Comparison of ENCODE assay signal across 8 cellular contexts in the genomic region with DNA sequence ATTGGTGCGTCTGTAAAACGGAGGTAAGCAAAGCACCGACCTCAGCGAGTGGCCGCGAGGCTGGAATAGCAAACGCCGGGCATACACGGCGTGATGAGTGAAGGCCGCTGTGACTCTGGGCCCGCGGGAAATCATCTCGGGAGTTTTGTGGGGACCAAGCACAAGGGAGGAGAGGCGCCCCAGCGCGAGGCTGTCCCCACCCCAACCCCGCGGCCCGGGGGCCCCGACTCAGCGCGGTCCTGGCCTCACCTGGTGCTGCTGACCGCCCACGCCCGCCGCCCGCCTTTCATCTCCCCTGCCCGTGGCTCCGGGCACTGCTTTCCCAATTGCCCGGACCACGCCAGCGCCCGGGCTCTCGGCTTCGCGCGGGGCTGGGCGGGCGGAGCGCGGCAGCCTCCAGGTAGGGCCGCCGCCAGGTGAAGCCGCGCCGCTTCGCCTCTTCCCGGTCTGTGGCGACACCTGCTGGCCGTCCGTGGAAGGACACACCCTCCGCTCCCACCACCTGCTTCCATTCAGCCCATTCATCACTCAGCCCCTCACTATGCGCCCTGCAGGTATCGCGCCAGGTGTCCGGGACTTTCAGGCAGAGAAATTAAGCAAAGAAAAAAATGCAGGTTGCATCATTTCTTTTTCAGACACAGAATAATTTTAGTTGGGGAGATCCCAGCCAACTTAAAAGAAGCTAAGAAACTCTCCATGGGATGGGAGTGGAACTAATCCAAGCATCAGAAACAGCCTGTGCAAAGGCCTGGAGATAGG.
DNase-seq lines count a peak whose midpoint lies in the region; ATAC-seq, FAIRE-seq and TF ChIP-seq lines count a peak whose summit lies in the region.

No MANE protein-coding gene starts in this region.

- H3K9me2 ChIP-seq in Loucy (replicated peaks; ENCODE audit: low read depth, low read length): no peaks in the 10 kb centered on the region

- no peak for FAIRE-seq in keratinocyte (lab: Jason Lieb, UNC)

- no peaks in the 10 kb centered on the region for H3K36me3 ChIP-seq in BE2C
- H3K36me3 ChIP-seq in Loucy (ENCODE audit: insufficient read depth, low read length): no peaks in the 10 kb centered on the region
- no peaks in the 10 kb centered on the region for H3K36me3 ChIP-seq in breast epithelium
- no peaks in the 10 kb centered on the region for H3K36me3 ChIP-seq in keratinocyte (ENCODE audit: control insufficient read depth in 2 of 2, extremely low read depth in 1 of 2, insufficient read depth in 2 of 2, low read length in 2 of 2)

- no peaks in the 10 kb centered on the region for H3K9me1 ChIP-seq in keratinocyte (ENCODE audit: control insufficient read depth, extremely low read depth, insufficient read depth, low read length)

- no peak for TF ChIP-seq POLR2A in breast epithelium (IDR thresholded peaks at IDR 0.05)

- no peaks in the 10 kb centered on the region for H3K79me2 ChIP-seq in Loucy (ENCODE audit: insufficient read depth, low read length)
- H3K79me2 ChIP-seq in keratinocyte (ENCODE audit: control insufficient read depth, insufficient read depth, low read length): no peaks in the 10 kb centered on the region

- H3F3A ChIP-seq in Loucy (ENCODE audit: low read depth): no peaks in the 10 kb centered on the region

- H4K20me1 ChIP-seq in Loucy (ENCODE audit: insufficient read depth, low read length, poor library complexity, severe bottlenecking) (no peaks in the 10 kb centered on the region), keratinocyte (ENCODE audit: control insufficient read depth, extremely low read depth, insufficient read depth, low read length) (no peaks in the 10 kb centered on the region)

- no peak overlapping the region for H3K4me3 ChIP-seq in BE2C (ENCODE audit: low read depth, low read length)
- H3K4me3 ChIP-seq in Loucy (ENCODE audit: low read length, poor library complexity, severe bottlenecking): no peak overlapping the region
- H3K4me3 ChIP-seq in WI38 (ENCODE audit: low read depth, low read length): no peak overlapping the region
- H3K4me3 ChIP-seq in breast epithelium: peak overlapping the region in 2 of 3 donors; percentile 45 to 72
- H3K4me3 ChIP-seq in keratinocyte (ENCODE audit: control insufficient read depth in 2 of 3, extremely low read depth in 1 of 3, insufficient read depth in 2 of 3, low read depth in 1 of 3, low read length in 3 of 3): peak overlapping the region; percentile 19 to 52 (median 38)

- H3K27ac ChIP-seq in breast epithelium (peak overlapping the region; percentile 13 to 66), keratinocyte (ENCODE audit: control insufficient read depth, insufficient read depth, low read length) (no peak overlapping the region)

- no peak overlapping the region for H2AFZ ChIP-seq in Loucy (ENCODE audit: low read length)
- peak overlapping the region; percentile 60 for H2AFZ ChIP-seq in keratinocyte (ENCODE audit: control insufficient read depth, low read length)

- H3K4me2 ChIP-seq in Loucy (ENCODE audit: low read depth, low read length, poor library complexity, severe bottlenecking): no peak overlapping the region
- H3K4me2 ChIP-seq in keratinocyte (ENCODE audit: control insufficient read depth, extremely low read depth, insufficient read depth, low read depth, low read length): peak overlapping the region; percentile 73

- H3K9me3 ChIP-seq in BE2C (no peaks in the 10 kb centered on the region), Loucy (ENCODE audit: insufficient read depth, low read depth, low read length) (no peaks in the 10 kb centered on the region), breast epithelium (no peaks in the 10 kb centered on the region), keratinocyte (ENCODE audit: control insufficient read depth, low read depth, low read length) (no peaks in the 10 kb centered on the region)

- peak; percentile 64 for DNase-seq in BE2C
- peak; percentile 56 to 88 for DNase-seq in breast epithelium (ENCODE audit: low spot score in 2 of 2)
- peak; percentile 2 for DNase-seq in keratinocyte (ENCODE audit: low read depth, low spot score)
- DNase-seq in stimulated activated CD4-positive, alpha-beta T cell treated with anti-CD3 and anti-CD28 coated beads, Interleukin-1b, Interleukin-23, amount 100 ng/mL, for 48 hours: peak; percentile 65

- H3K27me3 ChIP-seq in BE2C (no peaks in the 10 kb centered on the region), Loucy (ENCODE audit: insufficient read depth, low read length, poor library complexity, severe bottlenecking) (no peaks in the 10 kb centered on the region), breast epithelium (no peaks in the 10 kb centered on the region), keratinocyte (ENCODE audit: control insufficient read depth, extremely low read depth, insufficient read depth, low read length) (no peaks in the 10 kb centered on the region)

- TF ChIP-seq CTCF in BE2C (IDR thresholded peaks at IDR 0.05; ENCODE audit: low read depth, low read length) (peak; percentile 84), Loucy (conservative IDR thresholded peaks at IDR 0.05; ENCODE audit: low read length) (peak; percentile 80), WI38 (IDR thresholded peaks at IDR 0.05; ENCODE audit: low read depth, low read length) (peak; percentile 85), breast epithelium (IDR thresholded peaks at IDR 0.05) (peak; percentile 98 to 99 (median 98)), keratinocyte (optimal IDR thresholded peaks at IDR 0.05 in 1 of 3, IDR thresholded peaks at IDR 0.05 in 1 of 3, conservative IDR thresholded peaks at IDR 0.05 in 1 of 3; ENCODE audit: extremely low read depth in 1 of 3, insufficient read depth in 2 of 3, low read length in 3 of 3) (peak; percentile 78 to 99 (median 94))

- ATAC-seq in GM19351 (IDR thresholded peaks at IDR 0.05; ENCODE audit: unreplicated experiment): peak; percentile 88
- no peak for ATAC-seq in GM19023 (IDR thresholded peaks at IDR 0.05; ENCODE audit: unreplicated experiment)

- no peak overlapping the region for H3K9ac ChIP-seq in Loucy (ENCODE audit: low read depth, low read length, poor library complexity, severe bottlenecking)
- no peak overlapping the region for H3K9ac ChIP-seq in keratinocyte (ENCODE audit: control insufficient read depth, extremely low read depth, insufficient read depth, low read length)

- H3K4me1 ChIP-seq in BE2C: no peaks in the 10 kb centered on the region
- H3K4me1 ChIP-seq in Loucy (ENCODE audit: insufficient read depth, low read length, poor library complexity, severe bottlenecking): no peaks in the 10 kb centered on the region
- no peaks in the 10 kb centered on the region for H3K4me1 ChIP-seq in breast epithelium
- no peaks in the 10 kb centered on the region for H3K4me1 ChIP-seq in keratinocyte (ENCODE audit: control insufficient read depth, extremely low read depth, insufficient read depth, low read length)

- dilution Hi-C loops in keratinocyte (cut with MboI; ENCODE audit: extremely low pct_ligation_motif_present, low sequenced_read_pairs): no loop called here

- intact Hi-C loops in breast epithelium (cut with DNase I; ENCODE audit: low total_unique reads): loop anchor here (10.0 kb wide), 1 partner anchor 1252 kb away; no protein-coding TSS in a partner anchor

Comparison
In these comparisons a context has a peak if more than half of its experiments do, and no peak if none do; other contexts are left out.
1. DNase-seq: peak in every context shown above with its lines; median percentile 72 in breast epithelium; 65 in stimulated activated CD4-positive, alpha-beta T cell treated with anti-CD3 and anti-CD28 coated beads, Interleukin-1b, Interleukin-23, amount 100 ng/mL, for 48 hours; 64 in BE2C; 2 in keratinocyte.
2. H3K4me3 ChIP-seq: peak in breast epithelium (2 of 3) and keratinocyte (3 of 3); none in BE2C (single experiment), Loucy (single experiment) and WI38 (single experiment).
3. Peak in every context shown above with its lines, with median percentiles within 50 percentile points of each other: CTCF ChIP-seq.